8 cellular contexts compared by ENCODE assay signal in the genomic region with DNA sequence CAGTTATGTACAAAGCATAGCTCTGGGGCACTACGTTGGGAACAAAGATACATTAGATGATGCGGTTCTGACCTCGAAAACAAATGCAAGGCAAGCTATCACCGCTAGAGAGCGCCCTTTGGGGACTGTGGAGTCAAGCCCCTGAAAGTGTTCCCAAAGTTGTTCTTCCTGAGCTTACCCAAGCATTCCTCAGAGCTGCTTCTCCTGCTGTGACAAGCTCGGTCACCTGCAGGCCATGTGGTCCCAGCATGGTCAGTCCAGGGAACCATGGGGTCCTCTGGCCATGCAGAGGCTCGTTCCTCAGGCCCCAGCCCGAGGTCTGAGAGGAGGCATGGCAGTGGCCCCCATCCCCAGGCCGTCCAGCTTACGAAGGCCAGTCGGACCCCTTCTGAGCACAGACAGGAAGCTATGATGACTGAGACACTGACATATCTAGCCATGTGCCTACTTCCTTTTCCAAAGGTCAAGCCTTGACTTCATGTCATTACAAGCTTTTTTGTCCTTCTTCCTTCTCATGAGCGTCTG.
DNase-seq lines count a peak whose midpoint lies in the region; ATAC-seq, FAIRE-seq and TF ChIP-seq lines count a peak whose summit lies in the region.

No MANE protein-coding gene starts in this region.

- CTCF ChIA-PET in PC-9 (lab: Charles Lee): interaction anchor here (0.6 kb wide), 1 partner anchor 54 kb away, joined by 4 read pairs; no protein-coding TSS in a partner anchor
- CTCF ChIA-PET in K562 (lab: Yijun Ruan, JAX; ENCODE audit: low intra/inter-chr PET ratio): no interaction called here

- H3K4me1 ChIP-seq in DND-41 (ENCODE audit: insufficient read depth, low read length): no peaks in the 10 kb centered on the region
- H3K4me1 ChIP-seq in PC-9 (replicated peaks; ENCODE audit: insufficient read depth): no peaks in the 10 kb centered on the region
- peaks cover 8 to 16% of the 10 kb centered on the region in 2 experiments; a peak in 4 of 5 replicates for H3K4me1 ChIP-seq in K562 (replicated peaks in 1 of 2; ENCODE audit: control insufficient read depth in 2 of 2, insufficient read depth in 2 of 2, low read length in 2 of 2)
- peaks cover 21% of the 10 kb centered on the region for H3K4me1 ChIP-seq in rectal smooth muscle tissue (ENCODE audit: control insufficient read depth, insufficient read depth, low read length)

- peak in 1 of 2 experiments; percentile 26; a peak in 2 of 4 replicates for TF ChIP-seq RAD21 in K562 (CRISPR knock-in tag; conservative IDR thresholded peaks at IDR 0.05 in 1 of 2, IDR thresholded peaks at IDR 0.05 in 1 of 2)

- in situ Hi-C loops in K562 (cut with MboI): no loop called here

- H3K36me3 ChIP-seq in DND-41 (ENCODE audit: insufficient read depth, low read length) (no peaks in the 10 kb centered on the region), PC-9 (ENCODE audit: low read depth) (no peaks in the 10 kb centered on the region), K562 (ENCODE audit: control insufficient read depth, insufficient read depth, low read length) (no peaks in the 10 kb centered on the region), rectal smooth muscle tissue (ENCODE audit: control insufficient read depth, insufficient read depth, low read length) (no peaks in the 10 kb centered on the region)

- H3F3A ChIP-seq in PC-9 (ENCODE audit: insufficient read depth, low read depth): no peaks in the 10 kb centered on the region

- H3K4me3 ChIP-seq in DND-41 (ENCODE audit: low read depth in 1 of 2, low read length in 2 of 2): no peak overlapping the region
- no peak overlapping the region for H3K4me3 ChIP-seq in PC-9
- H3K4me3 ChIP-seq in K562: no peak overlapping the region
- no peak overlapping the region for H3K4me3 ChIP-seq in rectal smooth muscle tissue (ENCODE audit: low read length)

- intact Hi-C loops in PC-9 (cut with micrococcal nuclease; ENCODE audit: unreplicated experiment): no loop called here
- intact Hi-C loops in K562 (cut with micrococcal nuclease): no loop called here

- H3K9ac ChIP-seq in DND-41 (ENCODE audit: low read depth, low read length) (no peak overlapping the region), K562 (ENCODE audit: insufficient read depth in 1 of 2, low read depth in 2 of 2, low read length in 2 of 2) (no peak overlapping the region), rectal smooth muscle tissue (ENCODE audit: low read length) (no peak overlapping the region)

- H3K9me3 ChIP-seq in DND-41 (ENCODE audit: insufficient read depth, low read length, severe bottlenecking) (no peaks in the 10 kb centered on the region), PC-9 (ENCODE audit: insufficient read depth, low read depth) (no peaks in the 10 kb centered on the region), K562 (replicated peaks; ENCODE audit: control insufficient read depth, insufficient read depth, low read depth, low read length) (no peaks in the 10 kb centered on the region)

- TF ChIP-seq CTCF in DND-41 (IDR thresholded peaks at IDR 0.05; ENCODE audit: borderline replicate concordance, extremely low read depth, low read length, poor library complexity, severe bottlenecking): peak; percentile 28
- peak; percentile 28; the same call in 1 of the 2 replicates for TF ChIP-seq CTCF in PC-9 (conservative IDR thresholded peaks at IDR 0.05)
- peak; percentile 56 to 74 (median 56) for TF ChIP-seq CTCF in K562 (IDR thresholded peaks at IDR 0.05 in 2 of 3, conservative IDR thresholded peaks at IDR 0.05 in 1 of 3; ENCODE audit: insufficient read depth in 2 of 3, low read depth in 1 of 3, low read length in 3 of 3)

- H3K27ac ChIP-seq in DND-41 (ENCODE audit: low read length) (no peak overlapping the region), PC-9 (no peak overlapping the region), K562 (ENCODE audit: extremely low read depth, low read depth, low read length) (no peak overlapping the region), rectal smooth muscle tissue (ENCODE audit: low read depth, low read length) (peak overlapping the region; percentile 42)

- peak; percentile 89 for FAIRE-seq in K562 (lab: Jason Lieb, UNC)

- H3K79me2 ChIP-seq in DND-41 (ENCODE audit: insufficient read depth, low read length) (no peaks in the 10 kb centered on the region), PC-9 (ENCODE audit: low read depth) (no peaks in the 10 kb centered on the region), K562 (ENCODE audit: control insufficient read depth, insufficient read depth, low read length) (no peaks in the 10 kb centered on the region)

- H2AFZ ChIP-seq in DND-41 (ENCODE audit: low read depth, low read length) (no peak overlapping the region), PC-9 (no peak overlapping the region), K562 (ENCODE audit: low read depth, low read length) (peak overlapping the region; percentile 5; the same call in 1 of the 2 replicates)

- H3K27me3 ChIP-seq in DND-41 (ENCODE audit: insufficient read depth, low read length, poor library complexity) (no peaks in the 10 kb centered on the region), PC-9 (ENCODE audit: insufficient read depth, low read depth) (peaks cover 9% of the 10 kb centered on the region), K562 (ENCODE audit: control insufficient read depth in 2 of 2, insufficient read depth in 2 of 2, low read length in 2 of 2) (peaks cover 0 to 13% of the 10 kb centered on the region in 2 experiments; a peak in 3 of 5 replicates), rectal smooth muscle tissue (ENCODE audit: control insufficient read depth, insufficient read depth, low read length) (no peaks in the 10 kb centered on the region)

- H3K9me1 ChIP-seq in K562 (ENCODE audit: control insufficient read depth, insufficient read depth, low read length): no peaks in the 10 kb centered on the region

- no peak for TF ChIP-seq EP300 in K562 (IDR thresholded peaks at IDR 0.05; ENCODE audit: low read length)

- TF ChIP-seq POLR2A in K562 (conservative IDR thresholded peaks at IDR 0.05): no peak

- POLR2A ChIA-PET in PC-9 (lab: Charles Lee; ENCODE audit: unreplicated experiment): no interaction called here
- POLR2A ChIA-PET in K562 (lab: Yijun Ruan, JAX): interaction anchor here (0.8 to 1.3 kb wide), 2 partner anchors 10 to 16 kb away, joined by 3 to 4 read pairs; no protein-coding TSS in a partner anchor

- no TSS peak for BruUV-seq in PC-9 (replicated peaks; lab: Mats Ljungman, UMichigan)
- BruUV-seq in K562 (replicated peaks; lab: Mats Ljungman, UMichigan): no TSS peak

- under 1% methylated on average over 12 of the region's 12 CpGs for WGBS in K562 (ENCODE audit: insufficient coverage, low coverage, missing lambda C conversion rate)

- ATAC-seq in DND-41 (ENCODE audit: insufficient read depth, low read depth) (no peak), K562 (peak; percentile 69), GM18511 (IDR thresholded peaks at IDR 0.05; ENCODE audit: unreplicated experiment) (no peak), GM18858 (IDR thresholded peaks at IDR 0.05; ENCODE audit: unreplicated experiment) (no peak), HG03025 (IDR thresholded peaks at IDR 0.05; ENCODE audit: low FRiP score, unreplicated experiment) (no peak)

- no peaks in the 10 kb centered on the region for H3K9me2 ChIP-seq in PC-9 (ENCODE audit: insufficient read depth)

- H4K20me1 ChIP-seq in DND-41 (ENCODE audit: insufficient read depth, low read length) (no peaks in the 10 kb centered on the region), PC-9 (ENCODE audit: insufficient read depth) (no peaks in the 10 kb centered on the region), K562 (replicated peaks; ENCODE audit: control insufficient read depth, insufficient read depth, low read length) (no peaks in the 10 kb centered on the region)

- H3K4me2 ChIP-seq in DND-41 (ENCODE audit: insufficient read depth, low read length) (no peak overlapping the region), PC-9 (no peak overlapping the region), K562 (ENCODE audit: insufficient read depth, low read length) (no peak overlapping the region)

- DNase-seq in DND-41: no peak
- no peak for DNase-seq in PC-9
- DNase-seq in K562 (ENCODE audit: extremely low read depth in 1 of 4, low spot score in 3 of 4): peak; percentile 42 to 57 (median 52)
- no peak for DNase-seq in NCI-H1105 (lab: John Stamatoyannopoulos, UW)

Comparison
In these comparisons a context has a peak if more than half of its experiments do, and no peak if none do; other contexts are left out.
1. DNase-seq: peak in K562 (4 of 4); none in DND-41 (single experiment), PC-9 (0 of 2) and NCI-H1105 (single experiment).
2. Peak in every context shown above with its lines, with median percentiles within 50 percentile points of each other: CTCF ChIP-seq.